Comparison of ENCODE assay signal across 17 cellular contexts in the genomic region with DNA sequence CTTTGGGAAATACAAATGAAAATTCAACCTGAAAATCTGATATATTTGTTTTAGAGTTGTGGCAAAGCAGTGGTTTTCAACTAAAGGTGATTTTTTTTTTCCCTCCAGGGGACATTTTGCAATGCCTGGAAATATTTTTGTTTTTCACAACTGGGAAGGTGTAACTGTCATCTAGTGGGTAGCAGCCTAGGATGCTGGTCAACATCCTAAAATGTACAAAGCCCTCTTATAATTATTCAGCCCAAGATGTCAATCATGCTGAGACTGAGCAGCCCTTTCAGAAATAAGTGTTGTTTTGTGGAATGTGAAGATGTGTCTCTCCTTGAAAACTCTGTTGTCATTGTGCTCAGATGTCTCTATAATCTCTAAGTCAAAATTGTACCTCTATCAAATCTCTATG.
"Had no signal": no experiment of that assay in that cellular context is flagged by ENCODE, and none has a peak within 500 bp of the region (broad histone marks: within the 10 kb centered on the region; RNA-seq: fewer than 3 reads in every experiment).

No MANE protein-coding gene starts in this region.

- ATAC-seq: left colon, lower lobe of right lung had no signal

- H3K27me3 Mint-ChIP-seq: stimulated activated naive CD8-positive, alpha-beta T cell treated with anti-CD3 and anti-CD28 coated beads, Interleukin-15, Interleukin-2, amounts not matched to agents 100 ng/mL and 50 ng/mL, for 24 hours had no signal

- H3K79me2 ChIP-seq: hepatocyte had no signal

- H3K4me1 ChIP-seq: lower lobe of right lung had no signal

- H3K36me3 ChIP-seq: cardiac muscle cell, lower lobe of right lung, thoracic aorta, WERI-Rb-1 had no signal

- H3K27ac Mint-ChIP-seq: stimulated activated naive CD8-positive, alpha-beta T cell treated with anti-CD3 and anti-CD28 coated beads, Interleukin-15, Interleukin-2, amounts not matched to agents 100 ng/mL and 50 ng/mL, for 24 hours had no signal

- H3K4me3 Mint-ChIP-seq: stimulated activated naive CD8-positive, alpha-beta T cell treated with anti-CD3 and anti-CD28 coated beads, Interleukin-15, Interleukin-2, amounts not matched to agents 100 ng/mL and 50 ng/mL, for 24 hours had no signal

- H3K4me2 ChIP-seq: hepatocyte had no signal

- DNase-seq: activated CD4-positive, alpha-beta T cell treated with anti-CD3 and anti-CD28 coated beads for 1 hour; activated CD8-positive, alpha-beta memory T cell treated with anti-CD3 and anti-CD28 coated beads for 24 hours; activated CD8-positive, alpha-beta memory T cell treated with anti-CD3 and anti-CD28 coated beads, Interleukin-2, amount 50 U/mL, for 48 hours; activated effector memory CD4-positive, alpha-beta T cell treated with Interleukin-2 at 50 U/mL for 16 hours; activated naive CD4-positive, alpha-beta T cell treated with anti-CD3 and anti-CD28 coated beads, Interleukin-2, amount 50 U/mL, for 16 hours; activated T-cell treated with anti-CD3 and anti-CD28 coated beads, Interleukin-2, amount 50 U/mL, for 48 hours; foreskin fibroblast; left colon; lower lobe of right lung; occipital lobe; SW 1271; WERI-Rb-1 had no signal

- H3K9me3 ChIP-seq: lower lobe of right lung, thoracic aorta had no signal

- H2AFZ ChIP-seq: hepatocyte had no signal

- H3K9me3 Mint-ChIP-seq: stimulated activated naive CD8-positive, alpha-beta T cell treated with anti-CD3 and anti-CD28 coated beads, Interleukin-15, Interleukin-2, amounts not matched to agents 100 ng/mL and 50 ng/mL, for 24 hours had no signal

- H3K4me3 ChIP-seq: cardiac muscle cell, hepatocyte, lower lobe of right lung, thoracic aorta had no signal

- H3K27ac ChIP-seq: cardiac muscle cell, epithelial cell of prostate, hepatocyte, lower lobe of right lung, thoracic aorta, WERI-Rb-1 had no signal

- H3K27me3 ChIP-seq: cardiac muscle cell, hepatocyte had no signal
